ENCODE assay signal across 8 cellular contexts in genomic region chr4:74206088-74206826, GRCh38. TPM values are rescaled to one million over a fixed set of nuclear protein-coding genes. Genes with fewer than 3 reads are reported as not detected.
DNase-seq lines count a peak whose midpoint lies in the region; ATAC-seq and TF ChIP-seq lines count a peak whose summit lies in the region.

No MANE protein-coding gene starts in this region.

- H3K4me1 ChIP-seq in MM.1S (ENCODE audit: low read length) = peaks cover 40% of the 10 kb centered on the region
- no peaks in the 10 kb centered on the region for H3K4me1 ChIP-seq in psoas muscle
- peaks cover 10% of the 10 kb centered on the region for H3K4me1 ChIP-seq in mucosa of descending colon (ENCODE audit: low read depth)

- H3K27me3 ChIP-seq in MM.1S (replicated peaks; ENCODE audit: insufficient read depth, low read length) (no peaks in the 10 kb centered on the region), psoas muscle (ENCODE audit: insufficient read depth in 3 of 3, low read length in 2 of 3) (no peaks in the 10 kb centered on the region)

- H3K4me3 Mint-ChIP-seq in activated T-helper 1 cell treated with anti-CD3 and anti-CD28 coated beads, Interleukin-12 subunit alpha, Interleukin-12 subunit beta, Interleukin-2, Interleukin-4 antibody, amounts not matched to agents 30 ng/mL and 10 ng/mL and 1 ng/mL, durations not matched to agents 14 hours and 24 hours and 36 hours = no peak overlapping the region

- H3K79me2 ChIP-seq in MM.1S (ENCODE audit: low read length) = no peaks in the 10 kb centered on the region

- TF ChIP-seq CTCF in MM.1S (IDR thresholded peaks at IDR 0.05; ENCODE audit: low read length) (no peak), fibroblast of the aortic adventitia (IDR thresholded peaks at IDR 0.05; ENCODE audit: insufficient read depth, low read length) (no peak), psoas muscle (IDR thresholded peaks at IDR 0.05) (no peak), mucosa of descending colon (IDR thresholded peaks at IDR 0.05) (no peak)

- H4K20me1 ChIP-seq in MM.1S (ENCODE audit: insufficient read depth, low read length) = no peaks in the 10 kb centered on the region

- no peaks in the 10 kb centered on the region for H3K36me3 ChIP-seq in MM.1S (replicated peaks; ENCODE audit: insufficient read depth, low read length)
- H3K36me3 ChIP-seq in psoas muscle (ENCODE audit: insufficient read depth in 1 of 2, low read depth in 1 of 2) = peaks cover 0 to 19% of the 10 kb centered on the region in 2 donors
- H3K36me3 ChIP-seq in mucosa of descending colon (ENCODE audit: low read depth) = no peaks in the 10 kb centered on the region

- no peaks in the 10 kb centered on the region for H3K36me3 Mint-ChIP-seq in activated T-helper 1 cell treated with anti-CD3 and anti-CD28 coated beads, Interleukin-12 subunit alpha, Interleukin-12 subunit beta, Interleukin-2, Interleukin-4 antibody, amounts not matched to agents 30 ng/mL and 10 ng/mL and 1 ng/mL, durations not matched to agents 14 hours and 24 hours and 36 hours (ENCODE audit: low read depth)

- H3K27ac Mint-ChIP-seq in activated T-helper 1 cell treated with anti-CD3 and anti-CD28 coated beads, Interleukin-12 subunit alpha, Interleukin-12 subunit beta, Interleukin-2, Interleukin-4 antibody, amounts not matched to agents 30 ng/mL and 10 ng/mL and 1 ng/mL, durations not matched to agents 14 hours and 24 hours and 36 hours = no peak overlapping the region

- H3F3A ChIP-seq in MM.1S (ENCODE audit: insufficient read depth, low read length) = peaks cover 29% of the 10 kb centered on the region

- intact Hi-C loops in psoas muscle (cut with DNase I) (no loop called here), mucosa of descending colon (cut with DNase I, micrococcal nuclease) (no loop called here)
- intact Hi-C loops in activated T-helper 1 cell treated with anti-CD3 and anti-CD28 coated beads, Interleukin-12 subunit alpha, Interleukin-12 subunit beta, Interleukin-2, Interleukin-4 antibody, amounts not matched to agents 30 ng/mL and 10 ng/mL and 1 ng/mL, durations not matched to agents 14 hours and 24 hours and 36 hours (cut with micrococcal nuclease) = no loop called here

- H3K27ac ChIP-seq in MM.1S (ENCODE audit: low read length) = peak overlapping the region; percentile 88
- no peak overlapping the region for H3K27ac ChIP-seq in psoas muscle

- no peaks in the 10 kb centered on the region for H3K9me3 Mint-ChIP-seq in activated T-helper 1 cell treated with anti-CD3 and anti-CD28 coated beads, Interleukin-12 subunit alpha, Interleukin-12 subunit beta, Interleukin-2, Interleukin-4 antibody, amounts not matched to agents 30 ng/mL and 10 ng/mL and 1 ng/mL, durations not matched to agents 14 hours and 24 hours and 36 hours

- H3K27me3 Mint-ChIP-seq in activated T-helper 1 cell treated with anti-CD3 and anti-CD28 coated beads, Interleukin-12 subunit alpha, Interleukin-12 subunit beta, Interleukin-2, Interleukin-4 antibody, amounts not matched to agents 30 ng/mL and 10 ng/mL and 1 ng/mL, durations not matched to agents 14 hours and 24 hours and 36 hours (ENCODE audit: insufficient read depth) = no peaks in the 10 kb centered on the region

- H3K4me1 Mint-ChIP-seq in activated T-helper 1 cell treated with anti-CD3 and anti-CD28 coated beads, Interleukin-12 subunit alpha, Interleukin-12 subunit beta, Interleukin-2, Interleukin-4 antibody, amounts not matched to agents 30 ng/mL and 10 ng/mL and 1 ng/mL, durations not matched to agents 14 hours and 24 hours and 36 hours (ENCODE audit: low read depth) = peaks cover 9% of the 10 kb centered on the region

- H3K9ac ChIP-seq in MM.1S (ENCODE audit: low read length) = peak overlapping the region; percentile 53

- peak; percentile 88 for ATAC-seq in GM18502 (IDR thresholded peaks at IDR 0.05; ENCODE audit: poor library complexity, unreplicated experiment)
- peak; percentile 87 for ATAC-seq in GM21786 (IDR thresholded peaks at IDR 0.05; ENCODE audit: unreplicated experiment)
- ATAC-seq in psoas muscle = no peak
- no peak for ATAC-seq in mucosa of descending colon

- H3K4me2 ChIP-seq in MM.1S (ENCODE audit: low read depth, low read length) = peak overlapping the region; percentile 96

- WGBS in psoas muscle, 3 donors = 30 to 44% (median 44%) methylated on average over 3 of the region's 3 CpGs

- H3K9me3 ChIP-seq in MM.1S (replicated peaks; ENCODE audit: insufficient read depth, low read length) = no peaks in the 10 kb centered on the region
- no peaks in the 10 kb centered on the region for H3K9me3 ChIP-seq in psoas muscle
- no peaks in the 10 kb centered on the region for H3K9me3 ChIP-seq in mucosa of descending colon

- H3K9me2 ChIP-seq in MM.1S (replicated peaks; ENCODE audit: insufficient read depth, low read length) = no peaks in the 10 kb centered on the region

- DNase-seq in MM.1S (peak; percentile 67), fibroblast of the aortic adventitia (ENCODE audit: low read depth) (peak; percentile 89), psoas muscle (no peak), mucosa of descending colon (no peak), HuH-7 (ENCODE audit: low spot score) (no peak)
- DNase-seq in activated T-helper 1 cell treated with anti-CD3 and anti-CD28 coated beads, Interleukin-12 subunit alpha, Interleukin-12 subunit beta, Interleukin-2, Interleukin-4 antibody, amounts not matched to agents 30 ng/mL and 10 ng/mL and 1 ng/mL, durations not matched to agents 14 hours and 24 hours and 36 hours (ENCODE audit: low spot score) = no peak

- H2AFZ ChIP-seq in MM.1S (ENCODE audit: low read length) = peak overlapping the region; percentile 74

- peak overlapping the region; percentile 47 for H3K4me3 ChIP-seq in MM.1S (ENCODE audit: low read length)
- H3K4me3 ChIP-seq in fibroblast of the aortic adventitia (ENCODE audit: low read depth, low read length) = peak overlapping the region; percentile 19
- H3K4me3 ChIP-seq in psoas muscle = no peak overlapping the region
- no peak overlapping the region for H3K4me3 ChIP-seq in mucosa of descending colon

RNA-seq across cellular contexts. Expression of gene MTHFD2L, which starts 48.3 kb away (rescaled TPM):
- total RNA-seq in fibroblast of the aortic adventitia (ENCODE audit: low replicate concordance) (8.2 and 15.0 TPM in 2 replicates), psoas muscle (10 to 100 TPM in 2 of 4 donors, 1 to 10 TPM in 2; 6.4 to 10.4 (median 9.7) TPM), mucosa of descending colon (10 to 100 TPM; 10.7 to 12.9 (median 11.6) TPM)
- 10 to 100 TPM in 1 of 3 donors, 1 to 10 TPM in 2; 4.3 to 11.6 (median 7.3) TPM for polyA plus RNA-seq in psoas muscle
- 8.9 and 9.9 TPM in 2 replicates for total RNA-seq in activated T-helper 1 cell treated with anti-CD3 and anti-CD28 coated beads, Interleukin-12 subunit alpha, Interleukin-12 subunit beta, Interleukin-2, Interleukin-4 antibody, amounts not matched to agents 30 ng/mL and 10 ng/mL and 1 ng/mL, durations not matched to agents 14 hours and 24 hours and 36 hours

Comparison
In these comparisons a context has a peak if more than half of its experiments do, and no peak if none do; other contexts are left out.
1. ATAC-seq: peak in GM18502 (single experiment) and GM21786 (single experiment); none in psoas muscle (0 of 4) and mucosa of descending colon (single experiment).
2. DNase-seq: peak in MM.1S (single experiment) and fibroblast of the aortic adventitia (single experiment); none in psoas muscle (0 of 2), activated T-helper 1 cell treated with anti-CD3 and anti-CD28 coated beads, Interleukin-12 subunit alpha, Interleukin-12 subunit beta, Interleukin-2, Interleukin-4 antibody, amounts not matched to agents 30 ng/mL and 10 ng/mL and 1 ng/mL, durations not matched to agents 14 hours and 24 hours and 36 hours (single experiment), mucosa of descending colon (0 of 3) and HuH-7 (single experiment).
3. H3K4me3 ChIP-seq: peak in MM.1S (single experiment) and fibroblast of the aortic adventitia (single experiment); none in psoas muscle (single experiment) and mucosa of descending colon (single experiment).